ENCODE assay signal across 9 cellular contexts in the genomic region with DNA sequence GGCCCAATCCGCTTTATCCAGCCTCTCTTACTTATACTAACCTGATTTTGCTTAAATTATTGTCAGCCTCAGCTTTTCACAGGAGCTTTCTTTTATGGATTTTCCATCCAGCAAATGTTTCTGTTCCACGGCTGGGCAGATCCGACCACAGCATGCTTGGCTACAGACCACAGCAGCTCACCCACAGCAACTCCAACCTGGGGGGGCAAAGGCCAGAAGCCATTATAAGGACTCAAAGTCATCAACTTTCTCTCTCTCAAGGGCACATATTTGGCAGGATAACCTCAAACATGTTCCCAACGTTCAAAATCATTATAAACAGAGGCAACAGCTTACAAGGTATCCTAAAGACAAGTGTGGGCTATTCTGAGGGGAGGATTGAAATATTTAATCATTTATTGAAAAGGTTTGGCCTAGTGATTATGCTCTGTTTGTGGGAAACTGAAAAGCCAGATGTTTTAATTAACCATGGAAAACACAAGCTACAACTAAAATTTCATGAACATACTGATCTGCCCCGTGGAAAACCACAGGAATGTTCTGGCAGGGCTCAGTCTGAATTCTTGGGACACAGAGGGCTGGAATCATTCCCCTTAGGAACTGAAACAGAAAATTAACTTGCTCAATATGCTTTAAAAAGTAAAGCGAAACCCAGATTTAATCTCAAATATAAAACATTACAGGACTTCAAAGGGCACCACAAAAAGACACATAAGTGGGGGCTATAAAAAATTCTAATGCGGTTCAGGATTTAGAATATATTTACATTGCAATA.
A peak's percentile ranks its signal among the peaks of the same experiment; 100 is the strongest.
DNase-seq lines count a peak whose midpoint lies in the region; ATAC-seq and TF ChIP-seq lines count a peak whose summit lies in the region.
"Had no signal": no experiment of that assay in that cellular context is flagged by ENCODE, and none has a peak within 500 bp of the region (broad histone marks: within the 10 kb centered on the region; RNA-seq: fewer than 3 reads in every experiment).

No MANE protein-coding gene starts in this region.

- no peak for TF ChIP-seq CTCF in ascending aorta (IDR thresholded peaks at IDR 0.05)

- ATAC-seq in right cardiac atrium = peak; percentile 83 to 88
- ATAC-seq in GM21367 (IDR thresholded peaks at IDR 0.05; ENCODE audit: unreplicated experiment) = no peak
- ATAC-seq: T-helper 17 cell had no signal

- H3K36me3 ChIP-seq in ascending aorta = no peaks in the 10 kb centered on the region

- H3K27me3 ChIP-seq in ascending aorta = no peaks in the 10 kb centered on the region
- H3K27me3 ChIP-seq in right cardiac atrium (ENCODE audit: control insufficient read depth, insufficient read depth) = no peaks in the 10 kb centered on the region

- H3K4me3 ChIP-seq in ascending aorta = peak overlapping the region; percentile 24 to 45
- no peak overlapping the region for H3K4me3 ChIP-seq in right cardiac atrium (ENCODE audit: low read length)
- peak overlapping the region; percentile 1 for H3K4me3 ChIP-seq in skeletal muscle cell (ENCODE audit: low read depth, low read length)

- DNase-seq in GM04503 (ENCODE audit: low read depth) (peak; percentile 93), ascending aorta (ENCODE audit: low spot score in 2 of 2) (peak in 1 of 2 donors; percentile 81), right cardiac atrium (peak; percentile 44 to 76 (median 49)), skeletal muscle cell (ENCODE audit: low read depth) (peak; percentile 95), NCI-H774 (lab: John Stamatoyannopoulos, UW) (no peak), hypothalamus (lab: John Stamatoyannopoulos, UW) (no peak), activated gamma-delta T cell treated with Interleukin-2 at 50 U/mL for 16 hours (no peak)
- DNase-seq: T-helper 17 cell had no signal

- H3K4me1 ChIP-seq in ascending aorta (peaks cover 27 to 58% of the 10 kb centered on the region in 2 donors), right cardiac atrium (ENCODE audit: control insufficient read depth, insufficient read depth, low read length) (peaks cover 11% of the 10 kb centered on the region)

- H3K9me3 ChIP-seq in ascending aorta (no peaks in the 10 kb centered on the region), right cardiac atrium (ENCODE audit: control insufficient read depth, low read length) (no peaks in the 10 kb centered on the region)

- peak overlapping the region; percentile 80 to 92 for H3K27ac ChIP-seq in ascending aorta
- H3K27ac ChIP-seq in right cardiac atrium (ENCODE audit: low read length) = peak overlapping the region; percentile 96

- intact Hi-C loops in ascending aorta (cut with DNase I) = loop anchor here (2.0 to 10.0 kb wide), 5 partner anchors 22 to 222 kb away; no protein-coding TSS in a partner anchor
- intact Hi-C loops in right cardiac atrium (cut with DNase I) = loop anchor here in 2 of 4 donors (10.0 kb wide), 1 partner anchor 62 kb away; no protein-coding TSS in a partner anchor

- 41% methylated on average over 7 of the region's 7 CpGs for WGBS in right cardiac atrium

Comparison
In these comparisons a context has a peak if more than half of its experiments do, and no peak if none do; other contexts are left out.
1. DNase-seq: peak in GM04503 (single experiment), right cardiac atrium (3 of 3) and skeletal muscle cell (single experiment); none in NCI-H774 (single experiment), hypothalamus (0 of 51) and activated gamma-delta T cell treated with Interleukin-2 at 50 U/mL for 16 hours (single experiment).